ENCODE assay signal across 20 cellular contexts in genomic region chr5:126208691-126209090, GRCh38.
DNase-seq lines count a peak whose midpoint lies in the region; ATAC-seq, FAIRE-seq and TF ChIP-seq lines count a peak whose summit lies in the region.
"Had no signal": no experiment of that assay in that cellular context is flagged by ENCODE, and none has a peak within 500 bp of the region (broad histone marks: within the 10 kb centered on the region; RNA-seq: fewer than 3 reads in every experiment).

No MANE protein-coding gene starts in this region.

- no peak overlapping the region for H2BK5ac ChIP-seq in mesendoderm (ENCODE audit: low read length)

- no peaks in the 10 kb centered on the region for H3K4me1 ChIP-seq in mesendoderm (ENCODE audit: control insufficient read depth, low read depth, low read length)
- H3K4me1 ChIP-seq: BLaER1 had no signal

- WGBS in mesendoderm (ENCODE audit: extremely low coverage, insufficient coverage, low lambda C conversion rate): no CpG with 5 or more reads among the region's 4 CpGs

- no peak overlapping the region for H3K4me2 ChIP-seq in mesendoderm (ENCODE audit: low read length)
- H3K4me2 ChIP-seq: BLaER1, GM23338 had no signal

- no peaks in the 10 kb centered on the region for H3K36me3 ChIP-seq in bronchial epithelial cell (ENCODE audit: control insufficient read depth, insufficient read depth, low read length)
- no peaks in the 10 kb centered on the region for H3K36me3 ChIP-seq in mesendoderm (ENCODE audit: control insufficient read depth, insufficient read depth, low read length)
- H3K36me3 ChIP-seq: BLaER1 had no signal

- H3K18ac ChIP-seq in mesendoderm (ENCODE audit: low read length): peak overlapping the region; percentile 28

- no peak for TF ChIP-seq CTCF in bronchial epithelial cell (IDR thresholded peaks at IDR 0.05; ENCODE audit: insufficient read depth, low read length, severe bottlenecking)

- H3K9ac ChIP-seq in mesendoderm (ENCODE audit: low read length): no peak overlapping the region
- H3K9ac ChIP-seq: BLaER1 had no signal

- no peak overlapping the region for H3K23ac ChIP-seq in mesendoderm (ENCODE audit: low read length)

- no peaks in the 10 kb centered on the region for H3K79me2 ChIP-seq in mesendoderm (ENCODE audit: control insufficient read depth, insufficient read depth, low read length)

- ATAC-seq in GM21717 (IDR thresholded peaks at IDR 0.05; ENCODE audit: unreplicated experiment): no peak
- ATAC-seq: GM12878, GM23338 had no signal

- no peak overlapping the region for H3K4ac ChIP-seq in mesendoderm (ENCODE audit: low read depth, low read length)

- no peak overlapping the region for H3K56ac ChIP-seq in mesendoderm (ENCODE audit: low read length)

- no peak overlapping the region for H2BK15ac ChIP-seq in mesendoderm (replicated peaks; ENCODE audit: low read depth)

- no peak overlapping the region for H2BK120ac ChIP-seq in mesendoderm (ENCODE audit: low read depth, low read length)

- no peak overlapping the region for H2AK5ac ChIP-seq in mesendoderm (ENCODE audit: low read length)

- no peak overlapping the region for H4K8ac ChIP-seq in mesendoderm (ENCODE audit: low read depth, low read length)

- H3K4me3 ChIP-seq in bronchial epithelial cell (ENCODE audit: low read depth, low read length): no peak overlapping the region
- H3K4me3 ChIP-seq in mesendoderm (ENCODE audit: low read length): no peak overlapping the region
- H3K4me3 ChIP-seq: BLaER1, GM12878, GM23338 had no signal

- H3K27ac ChIP-seq in mesendoderm (ENCODE audit: low read depth, low read length): no peak overlapping the region
- H3K27ac ChIP-seq: BLaER1 had no signal

- FAIRE-seq in bronchial epithelial cell (lab: Jason Lieb, UNC): no peak
- FAIRE-seq: GM12878, H54, HTR-8/SVneo had no signal

- no peaks in the 10 kb centered on the region for H3K79me1 ChIP-seq in mesendoderm (ENCODE audit: low read length)

- peak; percentile 7 for DNase-seq in SIG-M5 treated with dmso at 0.1 percent for 504 hours (lab: John Stamatoyannopoulos, UW; ENCODE audit: unreplicated experiment)
- DNase-seq in SIG-M5 (lab: John Stamatoyannopoulos, UW): no peak
- DNase-seq in bronchial epithelial cell (ENCODE audit: low read depth): peak; percentile 18
- no peak for DNase-seq in mesendoderm
- DNase-seq in stimulated activated CD4-positive, alpha-beta T cell treated with anti-CD3 and anti-CD28 coated beads, Interleukin-1b, Interleukin-23, amount 100 ng/mL, for 48 hours: no peak
- DNase-seq in NCI-H2227 (lab: John Stamatoyannopoulos, UW; ENCODE audit: unreplicated experiment): no peak
- DNase-seq: 8988T; CD4-positive, alpha-beta memory T cell; DMS153; DND-41; EL; HCEC 1CT; HFFc6; IMR-90 had no signal

- H4K5ac ChIP-seq in mesendoderm (ENCODE audit: low read length): no peak overlapping the region

- no peaks in the 10 kb centered on the region for H3K27me3 ChIP-seq in bronchial epithelial cell (ENCODE audit: control insufficient read depth, insufficient read depth, low read length)
- H3K27me3 ChIP-seq in mesendoderm (ENCODE audit: insufficient read depth, low read length, poor library complexity): no peaks in the 10 kb centered on the region
- H3K27me3 ChIP-seq: BLaER1 had no signal

Comparison
In these comparisons a context has a peak if more than half of its experiments do, and no peak if none do; other contexts are left out.
1. DNase-seq: peak in SIG-M5 treated with dmso at 0.1 percent for 504 hours (single experiment) and bronchial epithelial cell (single experiment); none in SIG-M5 (single experiment), mesendoderm (single experiment), stimulated activated CD4-positive, alpha-beta T cell treated with anti-CD3 and anti-CD28 coated beads, Interleukin-1b, Interleukin-23, amount 100 ng/mL, for 48 hours (single experiment) and NCI-H2227 (single experiment).